In genomic region chr20:1306316-1307135, GRCh38 we compare ENCODE assay signal across 1 cellular context.
TF ChIP-seq lines count a peak whose summit lies in the region.

No MANE protein-coding gene starts in this region.

TF ChIP-seq in HepG2, 621 proteins besides CTCF, POLR2A, EP300 and RAD21:
- TF ChIP-seq, protein P1, sequence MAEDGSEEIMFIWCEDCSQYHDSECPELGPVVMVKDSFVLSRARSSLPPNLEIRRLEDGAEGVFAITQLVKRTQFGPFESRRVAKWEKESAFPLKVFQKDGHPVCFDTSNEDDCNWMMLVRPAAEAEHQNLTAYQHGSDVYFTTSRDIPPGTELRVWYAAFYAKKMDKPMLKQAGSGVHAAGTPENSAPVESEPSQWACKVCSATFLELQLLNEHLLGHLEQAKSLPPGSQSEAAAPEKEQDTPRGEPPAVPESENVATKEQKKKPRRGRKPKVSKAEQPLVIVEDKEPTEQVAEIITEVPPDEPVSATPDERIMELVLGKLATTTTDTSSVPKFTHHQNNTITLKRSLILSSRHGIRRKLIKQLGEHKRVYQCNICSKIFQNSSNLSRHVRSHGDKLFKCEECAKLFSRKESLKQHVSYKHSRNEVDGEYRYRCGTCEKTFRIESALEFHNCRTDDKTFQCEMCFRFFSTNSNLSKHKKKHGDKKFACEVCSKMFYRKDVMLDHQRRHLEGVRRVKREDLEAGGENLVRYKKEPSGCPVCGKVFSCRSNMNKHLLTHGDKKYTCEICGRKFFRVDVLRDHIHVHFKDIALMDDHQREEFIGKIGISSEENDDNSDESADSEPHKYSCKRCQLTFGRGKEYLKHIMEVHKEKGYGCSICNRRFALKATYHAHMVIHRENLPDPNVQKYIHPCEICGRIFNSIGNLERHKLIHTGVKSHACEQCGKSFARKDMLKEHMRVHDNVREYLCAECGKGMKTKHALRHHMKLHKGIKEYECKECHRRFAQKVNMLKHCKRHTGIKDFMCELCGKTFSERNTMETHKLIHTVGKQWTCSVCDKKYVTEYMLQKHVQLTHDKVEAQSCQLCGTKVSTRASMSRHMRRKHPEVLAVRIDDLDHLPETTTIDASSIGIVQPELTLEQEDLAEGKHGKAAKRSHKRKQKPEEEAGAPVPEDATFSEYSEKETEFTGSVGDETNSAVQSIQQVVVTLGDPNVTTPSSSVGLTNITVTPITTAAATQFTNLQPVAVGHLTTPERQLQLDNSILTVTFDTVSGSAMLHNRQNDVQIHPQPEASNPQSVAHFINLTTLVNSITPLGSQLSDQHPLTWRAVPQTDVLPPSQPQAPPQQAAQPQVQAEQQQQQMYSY (CRISPR knock-in tag; IDR thresholded peaks at IDR 0.05): peak; percentile 93
- 0 out of 2 replicates have a peak, but pooled peaks have one; percentile 21 for TF ChIP-seq SRY (CRISPR knock-in tag; IDR thresholded peaks at IDR 0.05)
- no peak for TF ChIP-seq ZNF12 (CRISPR knock-in tag; IDR thresholded peaks at IDR 0.05)
- TF ChIP-seq ZNF780A (CRISPR knock-in tag; IDR thresholded peaks at IDR 0.05): no peak
